In the genomic region with DNA sequence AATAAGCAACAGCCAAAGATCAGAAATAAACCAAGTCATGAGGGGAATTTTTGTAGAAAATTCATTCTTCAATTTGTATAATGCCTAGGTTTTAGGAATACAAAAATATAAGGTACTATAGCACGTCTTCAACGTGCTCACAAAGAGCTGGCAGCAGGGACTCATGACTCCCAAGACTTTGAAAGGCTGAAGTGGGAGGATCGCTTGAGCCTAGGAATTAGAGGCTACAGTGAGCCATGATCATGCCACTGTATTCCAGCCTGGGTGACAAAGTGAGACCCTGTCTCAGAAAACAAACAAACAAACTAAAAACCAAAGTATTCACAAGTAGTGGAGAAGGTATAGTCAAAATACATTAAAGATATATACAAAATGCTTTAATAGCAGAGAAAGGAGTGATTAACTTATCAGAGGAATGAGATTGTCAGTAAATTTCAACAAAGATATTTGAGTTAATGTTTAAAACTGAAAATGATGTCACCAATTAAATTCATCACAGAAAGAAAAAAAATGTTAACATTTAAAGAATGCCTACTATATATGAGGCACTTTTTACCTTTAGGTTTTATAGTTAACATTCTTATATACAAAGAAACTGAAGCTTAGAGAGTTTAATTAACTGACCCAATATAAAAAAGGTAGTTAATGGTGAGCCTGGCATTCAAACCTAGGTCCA, we compare ENCODE assay signal across 10 cellular contexts. TPM values are rescaled to one million over a fixed set of nuclear protein-coding genes. Genes with fewer than 3 reads are reported as not detected.
DNase-seq lines count a peak whose midpoint lies in the region; ATAC-seq and TF ChIP-seq lines count a peak whose summit lies in the region.
"Had no signal": no experiment of that assay in that cellular context is flagged by ENCODE, and none has a peak within 500 bp of the region (broad histone marks: within the 10 kb centered on the region; RNA-seq: fewer than 3 reads in every experiment).

No MANE protein-coding gene starts in this region.

- H3K9me3 Mint-ChIP-seq in activated CD8-positive, alpha-beta memory T cell treated with anti-CD3 and anti-CD28 coated beads, Interleukin-2, amount 10 ng/mL, durations not matched to agents 7 days and 5 days (ENCODE audit: low read depth) = no peaks in the 10 kb centered on the region
- H3K9me3 Mint-ChIP-seq in endothelial cell (ENCODE audit: unreplicated experiment) = no peaks in the 10 kb centered on the region
- H3K9me3 Mint-ChIP-seq in progenitor cell of endocrine pancreas (ENCODE audit: low read depth) = no peaks in the 10 kb centered on the region

- TF ChIP-seq CTCF in endothelial cell (IDR thresholded peaks at IDR 0.05; ENCODE audit: unreplicated experiment) (no peak), progenitor cell of endocrine pancreas (IDR thresholded peaks at IDR 0.05; ENCODE audit: unreplicated experiment) (no peak)

- H3K27ac Mint-ChIP-seq in activated CD8-positive, alpha-beta memory T cell treated with anti-CD3 and anti-CD28 coated beads, Interleukin-2, amount 10 ng/mL, durations not matched to agents 7 days and 5 days = no peak overlapping the region
- H3K27ac Mint-ChIP-seq in endothelial cell (ENCODE audit: unreplicated experiment) (no peak overlapping the region), progenitor cell of endocrine pancreas (peak overlapping the region; percentile 66)

- ATAC-seq in activated CD8-positive, alpha-beta memory T cell treated with anti-CD3 and anti-CD28 coated beads, Interleukin-2, amount 10 ng/mL, durations not matched to agents 7 days and 5 days = no peak

- no peaks in the 10 kb centered on the region for H3K27me3 Mint-ChIP-seq in activated CD8-positive, alpha-beta memory T cell treated with anti-CD3 and anti-CD28 coated beads, Interleukin-2, amount 10 ng/mL, durations not matched to agents 7 days and 5 days
- H3K27me3 Mint-ChIP-seq in endothelial cell (ENCODE audit: unreplicated experiment) (peaks cover 12% of the 10 kb centered on the region), progenitor cell of endocrine pancreas (no peaks in the 10 kb centered on the region)

- DNase-seq in activated CD8-positive, alpha-beta memory T cell treated with anti-CD3 and anti-CD28 coated beads, Interleukin-2, amount 10 ng/mL, durations not matched to agents 7 days and 5 days = no peak
- no peak for DNase-seq in activated CD8-positive, alpha-beta memory T cell treated with anti-CD3 and anti-CD28 coated beads for 24 hours
- DNase-seq in RKO (ENCODE audit: low spot score) = peak; percentile 61
- no peak for DNase-seq in endothelial cell (ENCODE audit: low spot score)
- no peak for DNase-seq in progenitor cell of endocrine pancreas (ENCODE audit: low spot score, unreplicated experiment)
- DNase-seq in HCEC 1CT = no peak
- no peak for DNase-seq in inferior parietal cortex (ENCODE audit: extremely low spot score)
- DNase-seq in activated effector memory CD4-positive, alpha-beta T cell treated with anti-CD3 and anti-CD28 coated beads, Interleukin-2, amount 50 U/mL, for 16 hours = no peak
- DNase-seq: central memory CD4-positive, alpha-beta T cell; NCI-H446 had no signal

- peaks cover 48% of the 10 kb centered on the region for H3K4me1 Mint-ChIP-seq in activated CD8-positive, alpha-beta memory T cell treated with anti-CD3 and anti-CD28 coated beads, Interleukin-2, amount 10 ng/mL, durations not matched to agents 7 days and 5 days
- H3K4me1 Mint-ChIP-seq in endothelial cell (ENCODE audit: unreplicated experiment) (peaks cover 16% of the 10 kb centered on the region), progenitor cell of endocrine pancreas (ENCODE audit: low read depth) (peaks cover 29% of the 10 kb centered on the region)

- peak overlapping the region; percentile 45 for H3K4me3 Mint-ChIP-seq in activated CD8-positive, alpha-beta memory T cell treated with anti-CD3 and anti-CD28 coated beads, Interleukin-2, amount 10 ng/mL, durations not matched to agents 7 days and 5 days
- peak overlapping the region; percentile 8 for H3K4me3 Mint-ChIP-seq in endothelial cell (ENCODE audit: unreplicated experiment)
- H3K4me3 Mint-ChIP-seq in progenitor cell of endocrine pancreas (ENCODE audit: low read depth) = peak overlapping the region; percentile 33

- CTCF ChIA-PET in activated CD8-positive, alpha-beta memory T cell treated with anti-CD3 and anti-CD28 coated beads, Interleukin-2, amount 10 ng/mL, durations not matched to agents 7 days and 5 days (lab: Charles Lee) = interaction anchor here (1.0 kb wide), 1 partner anchor 22 kb away, joined by 3 read pairs; no protein-coding TSS in a partner anchor

- H3K36me3 Mint-ChIP-seq in activated CD8-positive, alpha-beta memory T cell treated with anti-CD3 and anti-CD28 coated beads, Interleukin-2, amount 10 ng/mL, durations not matched to agents 7 days and 5 days = peaks cover 22% of the 10 kb centered on the region
- H3K36me3 Mint-ChIP-seq in endothelial cell (ENCODE audit: low read depth, unreplicated experiment) = peaks cover 11% of the 10 kb centered on the region
- H3K36me3 Mint-ChIP-seq in progenitor cell of endocrine pancreas (ENCODE audit: insufficient read depth) = peaks cover 5% of the 10 kb centered on the region

RNA-seq across cellular contexts. Expression of a gene that starts 3.2 kb away (rescaled TPM):
- total RNA-seq in activated CD8-positive, alpha-beta memory T cell treated with anti-CD3 and anti-CD28 coated beads, Interleukin-2, amount 10 ng/mL, durations not matched to agents 7 days and 5 days = 10 to 100 TPM; 66.3 to 72.4 TPM
- total RNA-seq in endothelial cell (ENCODE audit: unreplicated experiment) = 52.1 TPM
- 69.0 and 74.2 TPM in 2 replicates for total RNA-seq in progenitor cell of endocrine pancreas

RNA-seq across cellular contexts. Expression of a gene that starts 50.1 kb away (rescaled TPM):
- total RNA-seq in activated CD8-positive, alpha-beta memory T cell treated with anti-CD3 and anti-CD28 coated beads, Interleukin-2, amount 10 ng/mL, durations not matched to agents 7 days and 5 days = 10 to 100 TPM; 52.3 to 56.4 TPM
- total RNA-seq in endothelial cell (ENCODE audit: unreplicated experiment) (24.4 TPM), progenitor cell of endocrine pancreas (41.1 and 42.7 TPM in 2 replicates)
